15 cellular contexts compared by ENCODE assay signal in the genomic region with DNA sequence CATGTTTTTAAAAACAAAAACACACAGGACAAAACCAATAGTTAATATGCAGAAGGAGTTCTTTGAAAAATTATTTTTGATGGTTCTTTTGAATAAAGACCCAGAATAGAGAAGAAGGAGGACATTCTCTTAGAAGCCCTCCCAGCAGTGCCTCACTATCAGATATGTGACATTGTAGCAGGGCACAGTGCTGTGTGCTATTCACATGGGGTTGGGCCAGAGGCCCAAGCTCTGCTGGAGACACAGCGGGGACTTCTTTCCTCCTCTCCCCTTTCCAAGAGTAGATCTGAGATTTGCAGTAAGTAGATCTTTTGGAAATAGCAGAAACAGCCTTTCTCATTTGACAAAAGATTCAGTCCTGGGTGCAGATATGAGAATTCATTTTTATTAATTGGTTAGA.
"Had no signal": no experiment of that assay in that cellular context is flagged by ENCODE, and none has a peak within 500 bp of the region (broad histone marks: within the 10 kb centered on the region; RNA-seq: fewer than 3 reads in every experiment).

No MANE protein-coding gene starts in this region.

- DNase-seq: activated CD4-positive, alpha-beta T cell treated with anti-CD3 and anti-CD28 coated beads, Interleukin-2, amount 10 ng/mL, durations not matched to agents 7 days and 5 days; activated CD4-positive, CD25-positive, alpha-beta regulatory T cell; activated naive CD4-positive, alpha-beta T cell treated with Interleukin-2 at 50 U/mL for 16 hours; adrenal gland; central memory CD4-positive, alpha-beta T cell; cortex of kidney; effector CD8-positive, alpha-beta T cell; lower lobe of right lung; retina had no signal

- H3K27ac ChIP-seq: adrenal gland, lower lobe of right lung, parathyroid adenoma, tibial nerve had no signal

- ATAC-seq: lower lobe of right lung had no signal

- H3K9me3 ChIP-seq: adrenal gland, lower lobe of right lung, tibial nerve had no signal

- H3K4me3 Mint-ChIP-seq: activated CD4-positive, alpha-beta T cell treated with anti-CD3 and anti-CD28 coated beads, Interleukin-2, amount 10 ng/mL, durations not matched to agents 7 days and 5 days; activated T-helper 1 cell treated with anti-CD3 and anti-CD28 coated beads, Interleukin-12 subunit alpha, Interleukin-12 subunit beta, Interleukin-2, Interleukin-4 antibody, amounts not matched to agents 30 ng/mL and 10 ng/mL and 1 ng/mL, durations not matched to agents 14 hours and 24 hours and 36 hours; mesothelial cell of epicardium had no signal

- H3K9me3 Mint-ChIP-seq: activated CD4-positive, alpha-beta T cell treated with anti-CD3 and anti-CD28 coated beads, Interleukin-2, amount 10 ng/mL, durations not matched to agents 7 days and 5 days; activated T-helper 1 cell treated with anti-CD3 and anti-CD28 coated beads, Interleukin-12 subunit alpha, Interleukin-12 subunit beta, Interleukin-2, Interleukin-4 antibody, amounts not matched to agents 30 ng/mL and 10 ng/mL and 1 ng/mL, durations not matched to agents 14 hours and 24 hours and 36 hours; mesothelial cell of epicardium had no signal

- H3K27ac Mint-ChIP-seq: activated T-helper 1 cell treated with anti-CD3 and anti-CD28 coated beads, Interleukin-12 subunit alpha, Interleukin-12 subunit beta, Interleukin-2, Interleukin-4 antibody, amounts not matched to agents 30 ng/mL and 10 ng/mL and 1 ng/mL, durations not matched to agents 14 hours and 24 hours and 36 hours; mesothelial cell of epicardium had no signal

- H2AFZ ChIP-seq: parathyroid adenoma had no signal

- H3K27me3 ChIP-seq: adrenal gland, tibial nerve had no signal

- H3K4me3 ChIP-seq: adrenal gland, lower lobe of right lung, skin epidermis, tibial nerve had no signal

- H3K9ac ChIP-seq: parathyroid adenoma had no signal

- FAIRE-seq: frontal cortex had no signal

- H3K27me3 Mint-ChIP-seq: activated CD4-positive, alpha-beta T cell treated with anti-CD3 and anti-CD28 coated beads, Interleukin-2, amount 10 ng/mL, durations not matched to agents 7 days and 5 days had no signal
